Comparison of ENCODE assay signal across 14 cellular contexts in the genomic region with DNA sequence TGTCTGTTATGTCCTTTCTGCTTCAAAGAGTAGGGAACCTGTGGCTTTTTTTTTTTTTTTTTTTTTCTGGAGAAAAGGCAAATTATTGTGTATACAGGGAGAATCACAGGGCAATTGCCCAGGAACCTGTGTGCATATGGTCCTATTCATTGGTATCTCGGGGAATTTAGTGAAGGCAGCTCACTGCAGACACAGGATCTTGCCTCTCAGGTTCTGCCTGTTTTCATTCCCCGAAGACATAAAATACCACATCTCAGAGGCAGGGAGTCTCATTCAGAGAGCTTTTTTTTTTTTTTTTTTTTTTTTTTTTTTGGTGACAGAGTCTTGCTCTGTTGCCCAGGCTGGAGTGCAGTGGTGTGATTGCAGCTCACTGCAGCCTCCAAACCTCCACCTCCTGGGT.
A peak's percentile ranks its signal among the peaks of the same experiment; 100 is the strongest.
DNase-seq lines count a peak whose midpoint lies in the region; ATAC-seq and TF ChIP-seq lines count a peak whose summit lies in the region.
"Had no signal": no experiment of that assay in that cellular context is flagged by ENCODE, and none has a peak within 500 bp of the region (broad histone marks: within the 10 kb centered on the region; RNA-seq: fewer than 3 reads in every experiment).

No MANE protein-coding gene starts in this region.

- H3K27ac ChIP-seq in breast epithelium = no peak overlapping the region
- peak overlapping the region; percentile 76 for H3K27ac ChIP-seq in PC-3 (ENCODE audit: low read length)
- H3K27ac ChIP-seq in hepatocyte = peak overlapping the region; percentile 13
- H3K27ac ChIP-seq: BLaER1 treated with 17β-estradiol and CSF1 and Interleukin-3, amounts not matched to agents 10 nM and 100 nM had no signal

- in situ Hi-C loops in T47D (cut with HindIII; ENCODE audit: low pct_unique_long_range_greater_than_20kb, low sequenced_read_pairs) = no loop called here

- TF ChIP-seq POLR2A in breast epithelium (IDR thresholded peaks at IDR 0.05) = no peak

- no peaks in the 10 kb centered on the region for H3F3A ChIP-seq in PC-3 (ENCODE audit: low read length, unreplicated experiment)

- peak; percentile 23 to 75 for DNase-seq in T47D (ENCODE audit: low read depth in 1 of 2, low spot score in 1 of 2)
- no peak for DNase-seq in breast epithelium (ENCODE audit: low spot score in 2 of 2)
- peak; percentile 65 for DNase-seq in PC-3
- DNase-seq in hepatocyte (ENCODE audit: low spot score) = no peak
- DNase-seq in activated CD8-positive, alpha-beta memory T cell treated with anti-CD3 and anti-CD28 coated beads for 24 hours = no peak
- DNase-seq in HUDEP-2 (lab: John Stamatoyannopoulos, UW; ENCODE audit: unreplicated experiment in 76 of 76) = no peak
- DNase-seq: 8988T; ACHN; CD4-positive, alpha-beta T cell; DMS79; HFFc6 had no signal

- H3K4me1 ChIP-seq in breast epithelium (no peaks in the 10 kb centered on the region), PC-3 (ENCODE audit: insufficient read depth, low read length) (peaks cover 21% of the 10 kb centered on the region), hepatocyte (ENCODE audit: insufficient read depth) (peaks cover 4% of the 10 kb centered on the region)
- H3K4me1 ChIP-seq: HAP-1 had no signal

- H3K36me3 ChIP-seq in breast epithelium = no peaks in the 10 kb centered on the region
- no peaks in the 10 kb centered on the region for H3K36me3 ChIP-seq in PC-3 (ENCODE audit: low read depth, low read length)
- H3K36me3 ChIP-seq in hepatocyte (replicated peaks; ENCODE audit: insufficient read depth, low read depth) = no peaks in the 10 kb centered on the region
- H3K36me3 ChIP-seq: BLaER1 treated with 17β-estradiol and CSF1 and Interleukin-3, amounts not matched to agents 10 nM and 100 nM; HAP-1 had no signal

- POLR2A ChIA-PET in PC-3 (lab: Charles Lee; ENCODE audit: unreplicated experiment) = no interaction called here

- H3K4me2 ChIP-seq in PC-3 (ENCODE audit: low read length) = peak overlapping the region; percentile 63
- H3K4me2 ChIP-seq in hepatocyte = peak overlapping the region; percentile 39
- H3K4me2 ChIP-seq: BLaER1 treated with 17β-estradiol and CSF1 and Interleukin-3, amounts not matched to agents 10 nM and 100 nM had no signal

- H3K9me2 ChIP-seq in PC-3 (replicated peaks; ENCODE audit: low read length) (no peaks in the 10 kb centered on the region), hepatocyte (replicated peaks; ENCODE audit: insufficient read depth) (no peaks in the 10 kb centered on the region)

- ATAC-seq in PC-3 (no peak), HG03354 (IDR thresholded peaks at IDR 0.05; ENCODE audit: poor library complexity, severe bottlenecking, unreplicated experiment) (no peak)

- H3K9me3 ChIP-seq in breast epithelium = no peaks in the 10 kb centered on the region
- no peaks in the 10 kb centered on the region for H3K9me3 ChIP-seq in PC-3 (ENCODE audit: low read length)
- H3K9me3 ChIP-seq in hepatocyte (ENCODE audit: low read depth) = no peaks in the 10 kb centered on the region
- H3K9me3 ChIP-seq: BLaER1 treated with 17β-estradiol and CSF1 and Interleukin-3, amounts not matched to agents 10 nM and 100 nM; HAP-1 had no signal

- H4K20me1 ChIP-seq in PC-3 (ENCODE audit: low read length) = no peaks in the 10 kb centered on the region
- no peaks in the 10 kb centered on the region for H4K20me1 ChIP-seq in hepatocyte (ENCODE audit: insufficient read depth, poor library complexity, severe bottlenecking)
- H4K20me1 ChIP-seq: BLaER1 treated with 17β-estradiol and CSF1 and Interleukin-3, amounts not matched to agents 10 nM and 100 nM had no signal

- peak overlapping the region; percentile 50; the same call in 1 of the 2 replicates for H3K9ac ChIP-seq in PC-3 (ENCODE audit: low read length)
- H3K9ac ChIP-seq: BLaER1 treated with 17β-estradiol and CSF1 and Interleukin-3, amounts not matched to agents 10 nM and 100 nM had no signal

- TF ChIP-seq CTCF in breast epithelium (IDR thresholded peaks at IDR 0.05) = no peak
- no peak for TF ChIP-seq CTCF in PC-3 (conservative IDR thresholded peaks at IDR 0.05; ENCODE audit: low read depth, low read length)
- TF ChIP-seq CTCF in hepatocyte (IDR thresholded peaks at IDR 0.05; ENCODE audit: poor library complexity) = no peak

- CTCF ChIA-PET in PC-3 (lab: Charles Lee) = no interaction called here

- BruUV-seq in PC-3 (replicated peaks; lab: Mats Ljungman, UMichigan) = no TSS peak

- H3K79me2 ChIP-seq in PC-3 (ENCODE audit: low read length) (no peaks in the 10 kb centered on the region), hepatocyte (no peaks in the 10 kb centered on the region)

- intact Hi-C loops in breast epithelium (cut with DNase I; ENCODE audit: low total_unique reads) = no loop called here
- intact Hi-C loops in PC-3 (cut with micrococcal nuclease) = loop anchor here (5.0 kb wide), 1 partner anchor 49 kb away; no protein-coding TSS in a partner anchor

- 74% methylated on average over 2 of the region's 2 CpGs for WGBS in hepatocyte (ENCODE audit: low lambda C conversion rate, missing lambda C conversion rate)

- H3K4me3 ChIP-seq in breast epithelium = no peak overlapping the region
- 0 out of 2 replicates have a peak overlapping the region, but pooled peaks have one; percentile 3 for H3K4me3 ChIP-seq in PC-3 (ENCODE audit: low read length)
- no peak overlapping the region for H3K4me3 ChIP-seq in hepatocyte
- H3K4me3 ChIP-seq: BLaER1 treated with 17β-estradiol and CSF1 and Interleukin-3, amounts not matched to agents 10 nM and 100 nM; HAP-1 had no signal

- H2AFZ ChIP-seq in PC-3 (ENCODE audit: low read length) (no peak overlapping the region), hepatocyte (no peak overlapping the region)

- H3K27me3 ChIP-seq in breast epithelium (no peaks in the 10 kb centered on the region), PC-3 (ENCODE audit: low read length) (no peaks in the 10 kb centered on the region), hepatocyte (no peaks in the 10 kb centered on the region)
- H3K27me3 ChIP-seq: BLaER1 treated with 17β-estradiol and CSF1 and Interleukin-3, amounts not matched to agents 10 nM and 100 nM had no signal

Comparison
In these comparisons a context has a peak if more than half of its experiments do, and no peak if none do; other contexts are left out.
1. DNase-seq: peak in T47D (2 of 2) and PC-3 (single experiment); none in breast epithelium (0 of 2), hepatocyte (single experiment), activated CD8-positive, alpha-beta memory T cell treated with anti-CD3 and anti-CD28 coated beads for 24 hours (single experiment) and HUDEP-2 (0 of 76).
2. H3K27ac ChIP-seq: peak in PC-3 (single experiment) and hepatocyte (single experiment); none in breast epithelium (0 of 2).